Comparison of ENCODE assay signal across 8 cellular contexts in genomic region chr9:63385479-63385878, GRCh38.
DNase-seq lines count a peak whose midpoint lies in the region; ATAC-seq, FAIRE-seq and TF ChIP-seq lines count a peak whose summit lies in the region.
"Not testable (repeated sequence)": the region's sequence is repeated elsewhere in the genome, so short reads cannot be mapped to it uniquely, and the experiment has no call there.

No MANE protein-coding gene starts in this region.

- not testable (repeated sequence) for H3K36me3 ChIP-seq in kidney (ENCODE audit: control insufficient read depth in 1 of 2, insufficient read depth in 2 of 2, low read length in 2 of 2)

- not testable (repeated sequence) for H3K14ac ChIP-seq in H9 (ENCODE audit: insufficient read depth, low read length)

- H3K4me3 ChIP-seq in choroid plexus epithelial cell (ENCODE audit: low read depth, low read length) = peak overlapping the region; percentile 35
- not testable (repeated sequence) for H3K4me3 ChIP-seq in kidney (ENCODE audit: low read length in 2 of 2)

- H3T11ph ChIP-seq in H9 (ENCODE audit: low read length) = not testable (repeated sequence)

- not testable (repeated sequence) for H3K23me2 ChIP-seq in H9 (ENCODE audit: insufficient read length, low read depth, low read length, poor library complexity, severe bottlenecking)

- CTCF ChIA-PET in activated naive CD4-positive, alpha-beta T cell treated with anti-CD3 and anti-CD28 coated beads for 36 hours (lab: Charles Lee) = not testable (repeated sequence)

- not testable (repeated sequence) for H3K9me3 ChIP-seq in H9 (ENCODE audit: control insufficient read depth, low read depth, low read length); kidney (ENCODE audit: control insufficient read depth in 1 of 2, low read length in 2 of 2)

- not testable (repeated sequence) for H3K27me3 Mint-ChIP-seq in H9 (ENCODE audit: low read depth); T-helper 2 cell treated with Interferon-gamma antibody and Interleukin-4, amounts not matched to agents 5 μg/mL and 100 μg/mL, for 36 hours (ENCODE audit: low read depth); activated naive CD4-positive, alpha-beta T cell treated with anti-CD3 and anti-CD28 coated beads for 36 hours (ENCODE audit: low read depth); glutamatergic neuron (ENCODE audit: unreplicated experiment); neural crest cell (ENCODE audit: low read depth); stimulated activated naive CD8-positive, alpha-beta T cell treated with anti-CD3 and anti-CD28 coated beads, Interleukin-15, amount 100 ng/mL, for 72 hours

- TF ChIP-seq CTCF in H9 (conservative IDR thresholded peaks at IDR 0.05); choroid plexus epithelial cell (conservative IDR thresholded peaks at IDR 0.05; ENCODE audit: low read depth, low read length); glutamatergic neuron (IDR thresholded peaks at IDR 0.05; ENCODE audit: partially characterized antibody, unreplicated experiment); kidney (IDR thresholded peaks at IDR 0.05; ENCODE audit: borderline replicate concordance, extremely low read depth, insufficient read depth); neural crest cell (conservative IDR thresholded peaks at IDR 0.05): not testable (repeated sequence)

- not testable (repeated sequence) for H4K91ac ChIP-seq in H9 (ENCODE audit: insufficient read length, low read depth, low read length)

- H3K79me1 ChIP-seq in H9 (ENCODE audit: insufficient read depth, low read depth, low read length, poor library complexity, severe bottlenecking) = not testable (repeated sequence)

- H2BK20ac ChIP-seq in H9 (ENCODE audit: low read depth, low read length, poor library complexity, severe bottlenecking) = not testable (repeated sequence)

- not testable (repeated sequence) for H2BK5ac ChIP-seq in H9 (ENCODE audit: insufficient read length, low read length)

- H3K4me1 Mint-ChIP-seq in H9; T-helper 2 cell treated with Interferon-gamma antibody and Interleukin-4, amounts not matched to agents 5 μg/mL and 100 μg/mL, for 36 hours (ENCODE audit: low read depth); activated naive CD4-positive, alpha-beta T cell treated with anti-CD3 and anti-CD28 coated beads for 36 hours (ENCODE audit: low read depth); glutamatergic neuron (ENCODE audit: low read depth, unreplicated experiment); neural crest cell; stimulated activated naive CD8-positive, alpha-beta T cell treated with anti-CD3 and anti-CD28 coated beads, Interleukin-15, amount 100 ng/mL, for 72 hours: not testable (repeated sequence)

- not testable (repeated sequence) for H4K20me1 ChIP-seq in H9 (ENCODE audit: control insufficient read depth, insufficient read depth, insufficient read length)

- FAIRE-seq in kidney (lab: Jason Lieb, UNC) = not testable (repeated sequence)

- not testable (repeated sequence) for H3K9me3 Mint-ChIP-seq in H9; T-helper 2 cell treated with Interferon-gamma antibody and Interleukin-4, amounts not matched to agents 5 μg/mL and 100 μg/mL, for 36 hours; activated naive CD4-positive, alpha-beta T cell treated with anti-CD3 and anti-CD28 coated beads for 36 hours; glutamatergic neuron (ENCODE audit: unreplicated experiment); neural crest cell; stimulated activated naive CD8-positive, alpha-beta T cell treated with anti-CD3 and anti-CD28 coated beads, Interleukin-15, amount 100 ng/mL, for 72 hours

- not testable (repeated sequence) for ATAC-seq in stimulated activated naive CD8-positive, alpha-beta T cell treated with anti-CD3 and anti-CD28 coated beads, Interleukin-15, amount 100 ng/mL, for 72 hours

- H3K27ac Mint-ChIP-seq in H9; T-helper 2 cell treated with Interferon-gamma antibody and Interleukin-4, amounts not matched to agents 5 μg/mL and 100 μg/mL, for 36 hours; activated naive CD4-positive, alpha-beta T cell treated with anti-CD3 and anti-CD28 coated beads for 36 hours; glutamatergic neuron (ENCODE audit: unreplicated experiment); neural crest cell (ENCODE audit: unreplicated experiment); stimulated activated naive CD8-positive, alpha-beta T cell treated with anti-CD3 and anti-CD28 coated beads, Interleukin-15, amount 100 ng/mL, for 72 hours: not testable (repeated sequence)

- intact Hi-C loops in activated naive CD4-positive, alpha-beta T cell treated with anti-CD3 and anti-CD28 coated beads for 36 hours (cut with micrococcal nuclease); kidney (cut with DNase I): not testable (repeated sequence)

- not testable (repeated sequence) for H4K5ac ChIP-seq in H9 (ENCODE audit: insufficient read length, low read depth, low read length)

- H3K4me2 ChIP-seq in H9 (ENCODE audit: insufficient read depth, insufficient read length, low read length) = not testable (repeated sequence)

- not testable (repeated sequence) for H3K23ac ChIP-seq in H9 (ENCODE audit: insufficient read length, low read depth, low read length)

- not testable (repeated sequence) for H3K36me3 Mint-ChIP-seq in H9 (ENCODE audit: insufficient read depth in 1 of 3, low read depth in 3 of 3); T-helper 2 cell treated with Interferon-gamma antibody and Interleukin-4, amounts not matched to agents 5 μg/mL and 100 μg/mL, for 36 hours (ENCODE audit: low read depth); activated naive CD4-positive, alpha-beta T cell treated with anti-CD3 and anti-CD28 coated beads for 36 hours (ENCODE audit: low read depth); glutamatergic neuron (ENCODE audit: unreplicated experiment); neural crest cell (ENCODE audit: low read depth)

- H3K56ac ChIP-seq in H9 (ENCODE audit: insufficient read length, low read depth, low read length) = not testable (repeated sequence)

- not testable (repeated sequence) for H3K79me2 ChIP-seq in H9 (ENCODE audit: insufficient read depth, low read length)

- not testable (repeated sequence) for H3K27me3 ChIP-seq in H9 (ENCODE audit: insufficient read depth, low read length)

- H3K4me3 Mint-ChIP-seq in H9 = peak overlapping the region; percentile 72 to 84
- peak overlapping the region; percentile 75 for H3K4me3 Mint-ChIP-seq in T-helper 2 cell treated with Interferon-gamma antibody and Interleukin-4, amounts not matched to agents 5 μg/mL and 100 μg/mL, for 36 hours
- H3K4me3 Mint-ChIP-seq in activated naive CD4-positive, alpha-beta T cell treated with anti-CD3 and anti-CD28 coated beads for 36 hours = peak overlapping the region; percentile 55
- peak overlapping the region; percentile 86 for H3K4me3 Mint-ChIP-seq in glutamatergic neuron (ENCODE audit: unreplicated experiment)
- peak overlapping the region; percentile 92 for H3K4me3 Mint-ChIP-seq in neural crest cell
- peak overlapping the region; percentile 59 to 66 for H3K4me3 Mint-ChIP-seq in stimulated activated naive CD8-positive, alpha-beta T cell treated with anti-CD3 and anti-CD28 coated beads, Interleukin-15, amount 100 ng/mL, for 72 hours

- H2BK120ac ChIP-seq in H9 (ENCODE audit: low read depth, low read length, poor library complexity, severe bottlenecking) = not testable (repeated sequence)

- not testable (repeated sequence) for H3K4me1 ChIP-seq in H9 (ENCODE audit: insufficient read depth, low read length); kidney (ENCODE audit: control insufficient read depth in 1 of 2, insufficient read depth in 1 of 2, low read depth in 1 of 2, low read length in 2 of 2)

- H4K8ac ChIP-seq in H9 (replicated peaks; ENCODE audit: insufficient read length, low read depth, low read length) = not testable (repeated sequence)

- not testable (repeated sequence) for H2BK15ac ChIP-seq in H9 (ENCODE audit: low read depth, low read length)

- H2BK12ac ChIP-seq in H9 (ENCODE audit: insufficient read length, low read depth, low read length) = not testable (repeated sequence)

- not testable (repeated sequence) for H3K18ac ChIP-seq in H9 (ENCODE audit: insufficient read length, low read depth, low read length)

- not testable (repeated sequence) for H2AFZ ChIP-seq in H9 (ENCODE audit: low read length)

- not testable (repeated sequence) for H3K9ac ChIP-seq in H9 (ENCODE audit: extremely low read depth, insufficient read length, low read length); kidney (ENCODE audit: low read length in 2 of 2)

- H3K4ac ChIP-seq in H9 (ENCODE audit: low read depth, low read length) = not testable (repeated sequence)

- not testable (repeated sequence) for H3K27ac ChIP-seq in H9 (ENCODE audit: insufficient read length, low read depth, low read length); kidney (ENCODE audit: low read depth in 2 of 2, low read length in 2 of 2)

- peak; percentile 17 for DNase-seq in H9
- not testable (repeated sequence) for DNase-seq in T-helper 2 cell treated with Interferon-gamma antibody and Interleukin-4, amounts not matched to agents 5 μg/mL and 100 μg/mL, for 36 hours (ENCODE audit: low spot score); activated naive CD4-positive, alpha-beta T cell treated with anti-CD3 and anti-CD28 coated beads for 36 hours; choroid plexus epithelial cell (ENCODE audit: low read depth); stimulated activated naive CD8-positive, alpha-beta T cell treated with anti-CD3 and anti-CD28 coated beads, Interleukin-15, amount 100 ng/mL, for 72 hours
- peak; percentile 27 for DNase-seq in glutamatergic neuron
- peak; percentile 23 for DNase-seq in kidney
- DNase-seq in neural crest cell (ENCODE audit: low read depth, low spot score) = peak; percentile 8

- no CpG with 5 or more reads among the region's 28 CpGs for WGBS in H9 (ENCODE audit: extremely low coverage, insufficient read length, low lambda C conversion rate)

- not testable (repeated sequence) for H2AK5ac ChIP-seq in H9 (ENCODE audit: insufficient read length, low read length)
